In genomic region chrX:38754102-38754790, GRCh38 we compare ENCODE assay signal across 7 cellular contexts. TPM values are rescaled to one million over a fixed set of nuclear protein-coding genes. Genes with fewer than 3 reads are reported as not detected.
DNase-seq lines count a peak whose midpoint lies in the region; ATAC-seq, FAIRE-seq and TF ChIP-seq lines count a peak whose summit lies in the region.

No MANE protein-coding gene starts in this region.

- CTCF ChIA-PET in mammary epithelial cell (lab: Charles Lee; ENCODE audit: low non-redundant PET) (no interaction called here), HepG2 (lab: Yijun Ruan, JAX; ENCODE audit: low intra/inter-chr PET ratio, low total read pairs) (interaction anchor here (1.1 to 1.8 kb wide), 3 partner anchors 231 to 488 kb away, joined by 3 to 23 read pairs (median 10); no protein-coding TSS in a partner anchor)

- FAIRE-seq in HepG2 (lab: Jason Lieb, UNC), result peak; percentile 80

- no peak overlapping the region for H3K9ac ChIP-seq in mammary epithelial cell (ENCODE audit: insufficient read depth, low read length)
- no peak overlapping the region for H3K9ac ChIP-seq in HepG2 (ENCODE audit: insufficient read depth, low read depth, low read length)

- no peak overlapping the region for H3K4me2 ChIP-seq in mammary epithelial cell (ENCODE audit: insufficient read depth, low read depth, low read length)
- H3K4me2 ChIP-seq in HepG2 (ENCODE audit: low read depth, low read length), result no peak overlapping the region

- no peaks in the 10 kb centered on the region for H3K79me2 ChIP-seq in mammary epithelial cell (ENCODE audit: insufficient read depth, low read length)
- H3K79me2 ChIP-seq in HepG2 (ENCODE audit: insufficient read depth, low read length), result no peaks in the 10 kb centered on the region

- H3K9me3 ChIP-seq in Peyer's patch (no peaks in the 10 kb centered on the region), mammary epithelial cell (replicated peaks; ENCODE audit: insufficient read depth, low read length) (no peaks in the 10 kb centered on the region), HepG2 (ENCODE audit: low read length) (no peaks in the 10 kb centered on the region), stomach (no peaks in the 10 kb centered on the region)

- POLR2A ChIA-PET in HepG2 (lab: Yijun Ruan, JAX), result no interaction called here

- H3K4me1 ChIP-seq in Peyer's patch, result no peaks in the 10 kb centered on the region
- H3K4me1 ChIP-seq in mammary epithelial cell (ENCODE audit: insufficient read depth, low read length), result no peaks in the 10 kb centered on the region
- H3K4me1 ChIP-seq in HepG2 (ENCODE audit: insufficient read depth, low read length), result no peaks in the 10 kb centered on the region
- no peaks in the 10 kb centered on the region for H3K4me1 ChIP-seq in stomach

- dilution Hi-C loops in mammary epithelial cell (cut with HindIII; ENCODE audit: low sequenced_read_pairs), result no loop called here

- DNase-seq in GDM1 (lab: John Stamatoyannopoulos, UW), result peak; percentile 22
- DNase-seq in Jurkat, Clone E6-1 (ENCODE audit: low read depth, low spot score), result peak; percentile 54
- DNase-seq in Peyer's patch, result peak in 1 of 3 donors; percentile 54
- peak; percentile 35 for DNase-seq in mammary epithelial cell
- peak; percentile 19 for DNase-seq in HepG2 (ENCODE audit: low spot score)
- no peak for DNase-seq in stomach

- TF ChIP-seq POLR2A in Peyer's patch (IDR thresholded peaks at IDR 0.05), result no peak
- TF ChIP-seq POLR2A in HepG2 (IDR thresholded peaks at IDR 0.05; ENCODE audit: insufficient read depth in 1 of 2, low read depth in 2 of 2, low read length in 2 of 2), result no peak
- TF ChIP-seq POLR2A in stomach (IDR thresholded peaks at IDR 0.05), result no peak

- no peak for ATAC-seq in HepG2
- no peak for ATAC-seq in HG02884 (IDR thresholded peaks at IDR 0.05; ENCODE audit: unreplicated experiment)

- 28% methylated on average over 6 of the region's 6 CpGs for WGBS in mammary epithelial cell (ENCODE audit: low coverage, missing lambda C conversion rate)
- 9% methylated on average over 6 of the region's 6 CpGs for WGBS in HepG2 (ENCODE audit: low lambda C conversion rate)
- 21 to 30% (median 26%) methylated on average over 6 of the region's 6 CpGs for WGBS in stomach, 5 donors

- H3K4me3 ChIP-seq in Jurkat, Clone E6-1 (ENCODE audit: low read length), result no peak overlapping the region
- no peak overlapping the region for H3K4me3 ChIP-seq in Peyer's patch
- H3K4me3 ChIP-seq in mammary epithelial cell (replicated peaks in 1 of 3; ENCODE audit: insufficient read depth in 1 of 3, low read depth in 2 of 3, low read length in 3 of 3), result no peak overlapping the region
- H3K4me3 ChIP-seq in HepG2 (replicated peaks in 1 of 3; ENCODE audit: insufficient read depth in 1 of 3, low read depth in 2 of 3, low read length in 3 of 3), result no peak overlapping the region
- no peak overlapping the region for H3K4me3 ChIP-seq in stomach

- BruUV-seq in mammary epithelial cell (replicated peaks; lab: Mats Ljungman, UMichigan), result no TSS peak
- BruUV-seq in HepG2 (replicated peaks; lab: Mats Ljungman, UMichigan), result no TSS peak

- TF ChIP-seq EP300 in HepG2 (IDR thresholded peaks at IDR 0.05; ENCODE audit: low read depth in 2 of 2, low read length in 2 of 2) (no peak), HepG2 (CRISPR knock-in tag; IDR thresholded peaks at IDR 0.05; ENCODE audit: borderline replicate concordance) (no peak), stomach (IDR thresholded peaks at IDR 0.05) (no peak)

- H2AFZ ChIP-seq in mammary epithelial cell (ENCODE audit: low read depth, low read length), result no peak overlapping the region
- H2AFZ ChIP-seq in HepG2 (ENCODE audit: low read length), result no peak overlapping the region

- H3K27me3 ChIP-seq in Peyer's patch, result no peaks in the 10 kb centered on the region
- H3K27me3 ChIP-seq in mammary epithelial cell (ENCODE audit: insufficient read depth, low read length), result peaks cover 2% of the 10 kb centered on the region
- H3K27me3 ChIP-seq in HepG2 (ENCODE audit: control insufficient read depth in 1 of 2, insufficient read depth in 2 of 2, low read length in 2 of 2), result no peaks in the 10 kb centered on the region
- H3K27me3 ChIP-seq in stomach, result no peaks in the 10 kb centered on the region

- H4K20me1 ChIP-seq in mammary epithelial cell (ENCODE audit: insufficient read depth, low read length) (no peaks in the 10 kb centered on the region), HepG2 (ENCODE audit: insufficient read depth, low read length) (no peaks in the 10 kb centered on the region)

- H3K36me3 ChIP-seq in Peyer's patch, result no peaks in the 10 kb centered on the region
- H3K36me3 ChIP-seq in mammary epithelial cell (ENCODE audit: insufficient read depth, low read length), result no peaks in the 10 kb centered on the region
- no peaks in the 10 kb centered on the region for H3K36me3 ChIP-seq in HepG2 (replicated peaks in 1 of 2; ENCODE audit: control insufficient read depth in 1 of 2, insufficient read depth in 2 of 2, low read length in 2 of 2)
- no peaks in the 10 kb centered on the region for H3K36me3 ChIP-seq in stomach

- TF ChIP-seq CTCF in Peyer's patch (IDR thresholded peaks at IDR 0.05) (peak in 5 of 6 experiments; percentile 19 to 73 (median 65)), mammary epithelial cell (conservative IDR thresholded peaks at IDR 0.05 in 1 of 2, IDR thresholded peaks at IDR 0.05 in 1 of 2; ENCODE audit: extremely low read depth in 1 of 2, insufficient read depth in 1 of 2, low read depth in 1 of 2, low read length in 2 of 2) (peak; percentile 59 to 74), HepG2 (CRISPR knock-in tag; IDR thresholded peaks at IDR 0.05) (peak; percentile 52), stomach (IDR thresholded peaks at IDR 0.05) (peak in 5 of 7 experiments; percentile 27 to 63 (median 51))

- TF ChIP-seq RAD21 in HepG2 (CRISPR knock-in tag; IDR thresholded peaks at IDR 0.05), result 0 out of 2 replicates have a peak, but pooled peaks have one; percentile 20

- H3K27ac ChIP-seq in Peyer's patch, result no peak overlapping the region
- H3K27ac ChIP-seq in mammary epithelial cell (ENCODE audit: insufficient read depth, low read depth, low read length), result no peak overlapping the region
- no peak overlapping the region for H3K27ac ChIP-seq in HepG2 (ENCODE audit: extremely low read length, insufficient read depth, low read length)
- H3K27ac ChIP-seq in stomach, result no peak overlapping the region

- in situ Hi-C loops in mammary epithelial cell (cut with MboI; ENCODE audit: low sequenced_read_pairs in 2 of 2) (loop anchor here in 1 of 2 donors (25.0 kb wide), 1 partner anchor 233 kb away; no protein-coding TSS in a partner anchor), HepG2 (cut with HindIII; ENCODE audit: extremely low pct_ligation_motif_present, low pct_unique_long_range_greater_than_20kb) (loop anchor here (5.0 to 10.0 kb wide), 2 partner anchors 391 to 488 kb away; no protein-coding TSS in a partner anchor)

- intact Hi-C loops in mammary epithelial cell (cut with micrococcal nuclease), result loop anchor here (1.0 to 10.0 kb wide), 5 partner anchors 92 to 1791 kb away; no protein-coding TSS in a partner anchor
- intact Hi-C loops in HepG2 (cut with micrococcal nuclease; ENCODE audit: unreplicated experiment), result loop anchor here (1.0 kb wide), 1 partner anchor 398 kb away; no protein-coding TSS in a partner anchor
- intact Hi-C loops in stomach (cut with DNase I; ENCODE audit: low total_unique reads), result no loop called here

RNA-seq across cellular contexts. Expression of gene MID1IP1, which starts 47.0 kb away (rescaled TPM):
- 42.9 TPM for polyA plus RNA-seq in Jurkat, Clone E6-1 (2012; ENCODE audit: insufficient read depth, insufficient read length)
- 10 to 100 TPM; 22.3 to 29.9 (median 27.8) TPM for total RNA-seq in Peyer's patch
- total RNA-seq in mammary epithelial cell, result 10 to 100 TPM; 41.8 to 71.9 TPM
- polyA plus RNA-seq in mammary epithelial cell, result 54.0 TPM
- 21.9 TPM for polyA minus RNA-seq in mammary epithelial cell
- total RNA-seq in HepG2 (2016; rRNA removed; fragmentation: Illumina TruSeq; extraction: Trizol), result 28.9 and 35.7 TPM in 2 replicates
- total RNA-seq in HepG2 (2016; cell fraction: cytosol; rRNA removed; fragmentation: Illumina TruSeq; extraction: Trizol; ENCODE audit: low read depth), result 11.0 and 12.4 TPM in 2 replicates
- total RNA-seq in HepG2 (2016; cell fraction: insoluble cytoplasmic fraction; rRNA removed; fragmentation: Illumina TruSeq; extraction: Trizol), result 28.3 and 35.8 TPM in 2 replicates
- total RNA-seq in HepG2 (2016; cell fraction: membrane; rRNA removed; fragmentation: Illumina TruSeq; extraction: Trizol), result 24.7 and 25.8 TPM in 2 replicates
- total RNA-seq in HepG2 (2016; cell fraction: nucleus; rRNA removed; fragmentation: Illumina TruSeq; extraction: Trizol), result 18.5 and 18.6 TPM in 2 replicates
- polyA plus RNA-seq in HepG2 (2011; rRNA removed), result 36.1 and 46.3 TPM in 2 replicates
- polyA plus RNA-seq in HepG2 (2011; cell fraction: cytosol; rRNA removed), result 43.4 and 44.7 TPM in 2 replicates
- 29.8 and 32.9 TPM in 2 replicates for polyA plus RNA-seq in HepG2 (2011; cell fraction: nucleus; rRNA removed)
- 46.0 and 48.1 TPM in 2 replicates for polyA plus RNA-seq in HepG2 (2012)
- polyA plus RNA-seq in HepG2 (2016; cell fraction: cytosol; fragmentation: Illumina TruSeq; extraction: Trizol; ENCODE audit: low read depth), result 4.4 and 5.1 TPM in 2 replicates
- 28.2 and 32.4 TPM in 2 replicates for polyA plus RNA-seq in HepG2 (2016; cell fraction: insoluble cytoplasmic fraction; fragmentation: Illumina TruSeq; extraction: Trizol; ENCODE audit: low read depth)
- polyA plus RNA-seq in HepG2 (2016; cell fraction: membrane; fragmentation: Illumina TruSeq; extraction: Trizol; ENCODE audit: low read depth), result 10.8 and 11.2 TPM in 2 replicates
- polyA plus RNA-seq in HepG2 (2016; cell fraction: nucleus; fragmentation: Illumina TruSeq; extraction: Trizol; ENCODE audit: insufficient read depth, low read depth), result 30.7 and 31.4 TPM in 2 replicates
- 50.4 and 50.8 TPM in 2 replicates for polyA minus RNA-seq in HepG2 (2011; rRNA and poly(A)+ RNA removed; ENCODE audit: low replicate concordance)
- 29.9 and 30.2 TPM in 2 replicates for polyA minus RNA-seq in HepG2 (2011; cell fraction: cytosol; rRNA and poly(A)+ RNA removed)
- polyA minus RNA-seq in HepG2 (2011; cell fraction: nucleus; rRNA and poly(A)+ RNA removed), result 16.7 and 17.3 TPM in 2 replicates
- total RNA-seq in stomach, result 10 to 100 TPM; 16.7 to 69.3 (median 44.6) TPM
- 10 to 100 TPM; 31.1 to 59.4 (median 55.0) TPM for polyA plus RNA-seq in stomach
